ENCODE assay signal across 21 cellular contexts in genomic region chrX:43663173-43663572, GRCh38.
"Had no signal": no experiment of that assay in that cellular context is flagged by ENCODE, and none has a peak within 500 bp of the region (broad histone marks: within the 10 kb centered on the region; RNA-seq: fewer than 3 reads in every experiment).

No MANE protein-coding gene starts in this region.

- H2AFZ ChIP-seq: hepatocyte had no signal

- H3K4me1 ChIP-seq: colonic mucosa had no signal

- H3K36me3 ChIP-seq: colonic mucosa, left ventricle myocardium inferior, right atrium auricular region, stomach had no signal

- H3K27ac ChIP-seq: colonic mucosa, hepatocyte, left ventricle myocardium inferior, lower lobe of right lung, right atrium auricular region, stomach had no signal

- H3K4me3 Mint-ChIP-seq: endodermal cell, naive B cell, nephron had no signal

- H3K36me3 Mint-ChIP-seq: naive B cell had no signal

- H3K27me3 ChIP-seq: colonic mucosa, hepatocyte, right atrium auricular region, stomach had no signal

- H3K4me3 ChIP-seq: colonic mucosa, hepatocyte, left ventricle myocardium inferior, lower lobe of right lung, right atrium auricular region, stomach had no signal

- DNase-seq: colonic mucosa; dermis blood vessel endothelial cell; effector CD4-positive, alpha-beta T cell; endodermal cell; erythroblast; foreskin melanocyte; head of caudate nucleus; kidney; left cardiac atrium; left ventricle myocardium inferior; lower lobe of right lung; mesenchymal stem cell; naive B cell; small intestine; stimulated activated CD4-positive, alpha-beta T cell treated with anti-CD3 and anti-CD28 coated beads, Interleukin-12 subunit alpha, Interleukin-12 subunit beta, amount 100 ng/mL, for 4 hours; stimulated activated naive CD4-positive, alpha-beta T cell; stomach; trophoblast cell had no signal

- H3K4me1 Mint-ChIP-seq: naive B cell, nephron had no signal

- H3K9me3 Mint-ChIP-seq: endodermal cell, nephron had no signal

- H3K27ac Mint-ChIP-seq: endodermal cell, naive B cell, nephron had no signal

- H3K9me3 ChIP-seq: colonic mucosa, left ventricle myocardium inferior, lower lobe of right lung, right atrium auricular region, stomach had no signal
